In genomic region chr9:22415941-22416691, GRCh38 we compare ENCODE assay signal across 1 cellular context.
TF ChIP-seq lines count a peak whose summit lies in the region.

No MANE protein-coding gene starts in this region.

TF ChIP-seq in GM23338, 12 proteins besides CTCF, POLR2A, EP300 and RAD21 (continued from another document):
- TF ChIP-seq, protein P1, sequence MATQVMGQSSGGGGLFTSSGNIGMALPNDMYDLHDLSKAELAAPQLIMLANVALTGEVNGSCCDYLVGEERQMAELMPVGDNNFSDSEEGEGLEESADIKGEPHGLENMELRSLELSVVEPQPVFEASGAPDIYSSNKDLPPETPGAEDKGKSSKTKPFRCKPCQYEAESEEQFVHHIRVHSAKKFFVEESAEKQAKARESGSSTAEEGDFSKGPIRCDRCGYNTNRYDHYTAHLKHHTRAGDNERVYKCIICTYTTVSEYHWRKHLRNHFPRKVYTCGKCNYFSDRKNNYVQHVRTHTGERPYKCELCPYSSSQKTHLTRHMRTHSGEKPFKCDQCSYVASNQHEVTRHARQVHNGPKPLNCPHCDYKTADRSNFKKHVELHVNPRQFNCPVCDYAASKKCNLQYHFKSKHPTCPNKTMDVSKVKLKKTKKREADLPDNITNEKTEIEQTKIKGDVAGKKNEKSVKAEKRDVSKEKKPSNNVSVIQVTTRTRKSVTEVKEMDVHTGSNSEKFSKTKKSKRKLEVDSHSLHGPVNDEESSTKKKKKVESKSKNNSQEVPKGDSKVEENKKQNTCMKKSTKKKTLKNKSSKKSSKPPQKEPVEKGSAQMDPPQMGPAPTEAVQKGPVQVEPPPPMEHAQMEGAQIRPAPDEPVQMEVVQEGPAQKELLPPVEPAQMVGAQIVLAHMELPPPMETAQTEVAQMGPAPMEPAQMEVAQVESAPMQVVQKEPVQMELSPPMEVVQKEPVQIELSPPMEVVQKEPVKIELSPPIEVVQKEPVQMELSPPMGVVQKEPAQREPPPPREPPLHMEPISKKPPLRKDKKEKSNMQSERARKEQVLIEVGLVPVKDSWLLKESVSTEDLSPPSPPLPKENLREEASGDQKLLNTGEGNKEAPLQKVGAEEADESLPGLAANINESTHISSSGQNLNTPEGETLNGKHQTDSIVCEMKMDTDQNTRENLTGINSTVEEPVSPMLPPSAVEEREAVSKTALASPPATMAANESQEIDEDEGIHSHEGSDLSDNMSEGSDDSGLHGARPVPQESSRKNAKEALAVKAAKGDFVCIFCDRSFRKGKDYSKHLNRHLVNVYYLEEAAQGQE (IDR thresholded peaks at IDR 0.05; ENCODE audit: unreplicated experiment): no peak
- no peak for TF ChIP-seq ZNF462 (CRISPR knock-in tag; IDR thresholded peaks at IDR 0.05)
- no peak for TF ChIP-seq EZH2 (IDR thresholded peaks at IDR 0.05; ENCODE audit: low read depth, unreplicated experiment)
- no peak for TF ChIP-seq ZNF114 (CRISPR knock-in tag; IDR thresholded peaks at IDR 0.05)
- TF ChIP-seq STAT1 (IDR thresholded peaks at IDR 0.05; ENCODE audit: unreplicated experiment): no peak
- TF ChIP-seq POLR2AphosphoS5 (IDR thresholded peaks at IDR 0.05; ENCODE audit: low read depth): no peak
